Comparison of ENCODE assay signal across 26 cellular contexts in the genomic region with DNA sequence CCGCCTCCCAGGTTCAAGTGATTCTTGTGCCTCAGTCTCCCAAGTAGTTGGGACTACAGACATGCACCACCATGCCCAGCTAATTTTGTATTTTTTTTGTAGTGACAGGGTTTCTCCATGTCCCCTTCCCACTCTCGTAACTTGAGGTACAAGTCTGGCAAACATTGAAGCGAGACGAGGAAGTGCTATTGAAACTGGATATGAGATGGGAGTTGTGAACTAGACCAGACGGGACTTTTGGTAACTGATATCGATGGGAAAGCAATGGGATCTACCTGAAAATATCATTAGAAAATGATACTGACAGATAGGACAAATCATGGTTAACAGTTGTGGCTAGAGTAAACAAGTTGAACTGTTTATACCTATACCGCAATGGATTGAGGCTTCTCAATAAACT.
"Had no signal": no experiment of that assay in that cellular context is flagged by ENCODE, and none has a peak within 500 bp of the region (broad histone marks: within the 10 kb centered on the region; RNA-seq: fewer than 3 reads in every experiment).

No MANE protein-coding gene starts in this region.

- ATAC-seq: esophagus mucosa, gastrocnemius medialis, heart left ventricle, left lung, left ventricle myocardium superior, lower lobe of right lung had no signal

- H3K27me3 ChIP-seq: hepatocyte had no signal

- H3K36me3 Mint-ChIP-seq: immature natural killer cell, mesothelial cell of epicardium, naive B cell had no signal

- DNase-seq: dermis blood vessel endothelial cell; dorsolateral prefrontal cortex; effector CD4-positive, alpha-beta T cell; effector memory CD4-positive, alpha-beta T cell; erythroblast; esophagus squamous epithelium; foreskin fibroblast; foreskin melanocyte; gastrocnemius medialis; heart left ventricle; hypothalamus; immature natural killer cell; islet precursor cell; kidney; kidney glomerular epithelial cell; left lung; left ventricle myocardium superior; lower lobe of right lung; mesenchymal stem cell; naive B cell had no signal

- H3K4me3 ChIP-seq: coronary artery, dorsolateral prefrontal cortex, esophagus squamous epithelium, gastrocnemius medialis, heart left ventricle, hepatocyte, left lung, lower lobe of right lung, mucosa of descending colon had no signal

- H3K9me3 ChIP-seq: esophagus squamous epithelium, gastrocnemius medialis, heart left ventricle, left lung, lower lobe of right lung, mucosa of descending colon had no signal

- H3K4me1 ChIP-seq: gastrocnemius medialis, heart left ventricle, left lung, lower lobe of right lung had no signal

- H3K27ac ChIP-seq: coronary artery, dorsolateral prefrontal cortex, epithelial cell of prostate, esophagus squamous epithelium, gastrocnemius medialis, heart left ventricle, hepatocyte, left lung, lower lobe of right lung had no signal

- H3K4me3 Mint-ChIP-seq: immature natural killer cell, mesothelial cell of epicardium, naive B cell had no signal

- H3K36me3 ChIP-seq: esophagus squamous epithelium, gastrocnemius medialis, heart left ventricle, left lung, lower lobe of right lung had no signal

- H3K27ac Mint-ChIP-seq: immature natural killer cell, mesothelial cell of epicardium, naive B cell had no signal
